In genomic region chr4:118936406-118936805, GRCh38 we compare ENCODE assay signal across 19 cellular contexts. TPM values are rescaled to one million over a fixed set of nuclear protein-coding genes. Genes with fewer than 3 reads are reported as not detected.
DNase-seq lines count a peak whose midpoint lies in the region; ATAC-seq and TF ChIP-seq lines count a peak whose summit lies in the region.
"Had no signal": no experiment of that assay in that cellular context is flagged by ENCODE, and none has a peak within 500 bp of the region (broad histone marks: within the 10 kb centered on the region; RNA-seq: fewer than 3 reads in every experiment).

No MANE protein-coding gene starts in this region.

- intact Hi-C loops in ascending aorta (cut with DNase I) (no loop called here), uterus (cut with DNase I; ENCODE audit: low total_unique reads) (no loop called here)

- H3K27ac Mint-ChIP-seq in nephron = peak overlapping the region; percentile 18 to 26 (median 19)
- H3K27ac Mint-ChIP-seq: CD4-positive, alpha-beta T cell; GM23338 had no signal

- no peaks in the 10 kb centered on the region for H3K27me3 ChIP-seq in SK-N-SH (ENCODE audit: insufficient read depth)
- no peaks in the 10 kb centered on the region for H3K27me3 ChIP-seq in ascending aorta
- no peaks in the 10 kb centered on the region for H3K27me3 ChIP-seq in uterus
- H3K27me3 ChIP-seq: BE2C had no signal

- TF ChIP-seq CTCF in SK-N-SH (IDR thresholded peaks at IDR 0.05) (no peak), ascending aorta (IDR thresholded peaks at IDR 0.05) (no peak), nephron (IDR thresholded peaks at IDR 0.05; ENCODE audit: unreplicated experiment in 3 of 3) (no peak), uterus (IDR thresholded peaks at IDR 0.05) (no peak)

- no peaks in the 10 kb centered on the region for H3K27me3 Mint-ChIP-seq in nephron (ENCODE audit: low read depth)

- H3K9me2 ChIP-seq in SK-N-SH = no peaks in the 10 kb centered on the region

- H3K36me3 ChIP-seq in SK-N-SH (replicated peaks in 1 of 2; ENCODE audit: control insufficient read depth in 1 of 2, insufficient read depth in 2 of 2, low read length in 1 of 2) = peaks cover 0 to 22% of the 10 kb centered on the region in 2 experiments
- no peaks in the 10 kb centered on the region for H3K36me3 ChIP-seq in ascending aorta
- no peaks in the 10 kb centered on the region for H3K36me3 ChIP-seq in uterus

- TF ChIP-seq RAD21 in SK-N-SH (IDR thresholded peaks at IDR 0.05; ENCODE audit: low read length) = no peak

- H3K27ac ChIP-seq in SK-N-SH (ENCODE audit: low read depth in 2 of 2, low read length in 1 of 2) = peak overlapping the region in 1 of 2 experiments; percentile 39; a peak in 2 of 4 replicates
- peak overlapping the region; percentile 65 to 90 for H3K27ac ChIP-seq in ascending aorta
- peak overlapping the region; percentile 65 to 75 for H3K27ac ChIP-seq in uterus

- TF ChIP-seq EP300 in SK-N-SH (IDR thresholded peaks at IDR 0.05; ENCODE audit: borderline replicate concordance in 1 of 2, low read depth in 1 of 2, low read length in 1 of 2) = peak in 1 of 2 experiments; percentile 52; a peak in 1 of 4 replicates

- H3K4me1 Mint-ChIP-seq in nephron = peaks cover 46% of the 10 kb centered on the region

- no peaks in the 10 kb centered on the region for H3F3A ChIP-seq in SK-N-SH (replicated peaks; ENCODE audit: insufficient read depth)

- WGBS in SK-N-SH (ENCODE audit: low lambda C conversion rate) = 91% methylated on average over 3 of the region's 3 CpGs

- POLR2A ChIA-PET in SK-N-SH (lab: Yijun Ruan, JAX) = no interaction called here

- H2AFZ ChIP-seq in SK-N-SH (ENCODE audit: low read depth) = no peak overlapping the region
- H2AFZ ChIP-seq: GM23338 had no signal

- H3K9ac ChIP-seq in SK-N-SH = no peak overlapping the region

- H3K79me2 ChIP-seq in SK-N-SH (ENCODE audit: insufficient read depth) = no peaks in the 10 kb centered on the region

- TF ChIP-seq POLR2A in uterus (IDR thresholded peaks at IDR 0.05) = no peak

- H3K36me3 Mint-ChIP-seq in nephron (ENCODE audit: low read depth) = no peaks in the 10 kb centered on the region

- H4K20me1 ChIP-seq in SK-N-SH (ENCODE audit: insufficient read depth) = no peaks in the 10 kb centered on the region; the same call in 1 of the 2 replicates

- peaks cover 0 to 25% of the 10 kb centered on the region in 2 experiments; a peak in 2 of 4 replicates for H3K4me1 ChIP-seq in SK-N-SH (ENCODE audit: control insufficient read depth in 1 of 2, insufficient read depth in 2 of 2, low read depth in 1 of 2, low read length in 1 of 2)
- H3K4me1 ChIP-seq in ascending aorta = peaks cover 0 to 24% of the 10 kb centered on the region in 2 donors
- peaks cover 0 to 9% of the 10 kb centered on the region in 2 donors for H3K4me1 ChIP-seq in uterus

- CTCF ChIA-PET in SK-N-SH (lab: Yijun Ruan, JAX) = no interaction called here

- H3K9me3 Mint-ChIP-seq in nephron = no peaks in the 10 kb centered on the region
- H3K9me3 Mint-ChIP-seq: CD4-positive, alpha-beta T cell; GM23338 had no signal

- H3K9me3 ChIP-seq in SK-N-SH (no peaks in the 10 kb centered on the region), ascending aorta (no peaks in the 10 kb centered on the region), uterus (no peaks in the 10 kb centered on the region)
- H3K9me3 ChIP-seq: BE2C had no signal

- no peak overlapping the region for H3K4me2 ChIP-seq in SK-N-SH
- H3K4me2 ChIP-seq: GM23338 had no signal

- no peak overlapping the region for H3K4me3 Mint-ChIP-seq in nephron
- H3K4me3 Mint-ChIP-seq: CD4-positive, alpha-beta T cell; GM23338 had no signal

- ATAC-seq in SK-N-SH treated with all-trans-retinoic acid at 6 μM for 48 hours (no peak), GM18519 (IDR thresholded peaks at IDR 0.05; ENCODE audit: low FRiP score, unreplicated experiment) (no peak)
- ATAC-seq: GM23338, K562 had no signal

- peak; percentile 6 for DNase-seq in SK-N-SH
- DNase-seq in ascending aorta (ENCODE audit: low spot score in 2 of 2) = no peak
- no peak for DNase-seq in uterus
- DNase-seq in NOMO-1 treated with dmso at 0.1 percent for 144 hours (lab: John Stamatoyannopoulos, UW; ENCODE audit: unreplicated experiment) = no peak
- no peak for DNase-seq in midbrain (lab: John Stamatoyannopoulos, UW)
- DNase-seq: 8988T; BE2C; Calu3; CD4-positive, alpha-beta T cell; DMS79; NCI-H1417 treated with DMSO at 0.1 percent for 48 hours; NCI-H2029 treated with DMSO at 0.1 percent for 48 hours; NCI-H510A had no signal

- H3K4me3 ChIP-seq in SK-N-SH (ENCODE audit: low read depth in 2 of 2, low read length in 1 of 2) (no peak overlapping the region), ascending aorta (no peak overlapping the region), uterus (no peak overlapping the region)
- H3K4me3 ChIP-seq: GM23338, K562 had no signal

TF ChIP-seq in SK-N-SH, 30 proteins besides CTCF, POLR2A, EP300 and RAD21 (continues in another document):
- TF ChIP-seq TEAD4 (IDR thresholded peaks at IDR 0.05; ENCODE audit: borderline replicate concordance, insufficient read depth) (no peak), NRF1 (IDR thresholded peaks at IDR 0.05; ENCODE audit: low read depth, low read length) (no peak), MXI1 (IDR thresholded peaks at IDR 0.05; ENCODE audit: low read depth, low read length) (no peak), FOSL2 (IDR thresholded peaks at IDR 0.05; ENCODE audit: borderline replicate concordance, low read depth) (no peak), PBX3 (IDR thresholded peaks at IDR 0.05) (no peak), GATA2 (CRISPR knock-in tag; IDR thresholded peaks at IDR 0.05) (no peak), IRF3 (IDR thresholded peaks at IDR 0.05; ENCODE audit: low read depth, low read length) (no peak)

TF ChIP-seq in SK-N-SH treated with all-trans-retinoic acid at 6 μM for 48 hours, 23 proteins besides CTCF, POLR2A, EP300 and RAD21:
- TF ChIP-seq SNAI2 (CRISPR knock-in tag; IDR thresholded peaks at IDR 0.05) (no peak), RARB (CRISPR knock-in tag; IDR thresholded peaks at IDR 0.05) (no peak), ZC3H10 (CRISPR knock-in tag; IDR thresholded peaks at IDR 0.05) (no peak), GLIS3 (CRISPR knock-in tag; IDR thresholded peaks at IDR 0.05) (no peak), TOX (CRISPR knock-in tag; IDR thresholded peaks at IDR 0.05; ENCODE audit: borderline replicate concordance) (no peak), ESRRG (CRISPR knock-in tag; IDR thresholded peaks at IDR 0.05) (no peak), PPARA (CRISPR knock-in tag; IDR thresholded peaks at IDR 0.05; ENCODE audit: borderline replicate concordance) (no peak), CREB5 (CRISPR knock-in tag; IDR thresholded peaks at IDR 0.05; ENCODE audit: low read depth) (no peak)

RNA-seq across cellular contexts. Expression of gene SYNPO2, which starts 47.8 kb away (rescaled TPM):
- 7.2 and 10.8 TPM in 2 replicates for polyA plus RNA-seq in SK-N-SH (2012; rRNA removed)
- 10.9 and 14.7 TPM in 2 replicates for polyA plus RNA-seq in SK-N-SH (2012; cell fraction: cytosol; rRNA removed)
- polyA plus RNA-seq in SK-N-SH (2012; cell fraction: nucleus; rRNA removed) = 6.6 and 10.1 TPM in 2 replicates
- total RNA-seq in ascending aorta (178 TPM), uterus (100 to 1,000 TPM; 144 to 400 (median 228) TPM)
- total RNA-seq: G401 had no signal
